ENCODE assay signal across 11 cellular contexts in the genomic region with DNA sequence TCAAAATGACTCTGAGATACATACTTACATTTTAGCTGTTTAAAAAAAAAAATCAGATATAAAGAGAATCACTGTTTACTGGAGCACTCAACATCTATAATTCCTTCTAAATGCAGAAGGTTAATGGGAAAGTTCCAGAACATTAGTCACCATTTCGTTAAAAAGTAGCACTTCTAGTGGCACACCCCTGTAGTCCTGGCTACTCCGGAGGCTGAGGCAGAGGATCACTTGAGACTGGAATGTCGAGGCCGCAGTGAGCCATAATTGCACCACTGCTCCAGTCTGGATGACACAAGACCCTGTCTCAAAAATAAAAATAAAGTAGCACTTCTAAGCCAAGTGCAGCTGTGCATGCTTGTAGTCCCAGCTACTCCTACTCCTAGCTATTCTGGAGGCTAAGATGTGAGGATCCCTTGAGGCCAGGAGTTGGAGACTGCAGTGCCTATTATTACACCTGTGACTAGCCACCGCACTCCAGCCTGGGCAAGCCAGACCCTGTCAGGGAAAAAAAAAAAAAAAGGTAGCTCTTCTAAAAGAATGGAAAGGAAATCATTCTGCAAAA. TPM values are rescaled to one million over a fixed set of nuclear protein-coding genes. Genes with fewer than 3 reads are reported as not detected.
DNase-seq lines count a peak whose midpoint lies in the region.
"Had no signal": no experiment of that assay in that cellular context is flagged by ENCODE, and none has a peak within 500 bp of the region (broad histone marks: within the 10 kb centered on the region; RNA-seq: fewer than 3 reads in every experiment).

No MANE protein-coding gene starts in this region.

- H2AFZ ChIP-seq in GM23248, result no peak overlapping the region

- H3K9me3 ChIP-seq in BLaER1, result no peaks in the 10 kb centered on the region
- no peaks in the 10 kb centered on the region for H3K9me3 ChIP-seq in GM23248 (ENCODE audit: low read depth)
- H3K9me3 ChIP-seq: vagina had no signal

- H2BK120ac ChIP-seq in mesendoderm (ENCODE audit: low read depth, low read length), result no peak overlapping the region

- in situ Hi-C loops in GM23248 (cut with MboI), result loop anchor here (25.0 kb wide), 1 partner anchor 1020 kb away; no protein-coding TSS in a partner anchor

- H3K9ac ChIP-seq in BLaER1 (no peak overlapping the region; the same call in 1 of the 2 replicates), GM23248 (no peak overlapping the region), mesendoderm (ENCODE audit: low read length) (peak overlapping the region; percentile 93)

- H3K4me1 ChIP-seq in BLaER1 (peaks cover 23% of the 10 kb centered on the region), GM23248 (ENCODE audit: insufficient read depth) (peaks cover 9% of the 10 kb centered on the region; the same call in 1 of the 2 replicates), mesendoderm (ENCODE audit: control insufficient read depth, low read depth, low read length) (peaks cover 2% of the 10 kb centered on the region)

- no peak overlapping the region for H4K8ac ChIP-seq in mesendoderm (ENCODE audit: low read depth, low read length)

- no peak overlapping the region for H3K23ac ChIP-seq in mesendoderm (ENCODE audit: low read length)

- H3K27ac ChIP-seq in BLaER1, result no peak overlapping the region
- no peak overlapping the region for H3K27ac ChIP-seq in GM23248
- no peak overlapping the region for H3K27ac ChIP-seq in mesendoderm (ENCODE audit: low read depth, low read length)

- no peak overlapping the region for H2AK5ac ChIP-seq in mesendoderm (ENCODE audit: low read length)

- H3K79me2 ChIP-seq in GM23248 (ENCODE audit: insufficient read depth), result no peaks in the 10 kb centered on the region
- H3K79me2 ChIP-seq in mesendoderm (ENCODE audit: control insufficient read depth, insufficient read depth, low read length), result peaks cover 6% of the 10 kb centered on the region

- H4K20me1 ChIP-seq in BLaER1, result no peaks in the 10 kb centered on the region
- no peaks in the 10 kb centered on the region for H4K20me1 ChIP-seq in GM23248 (ENCODE audit: insufficient read depth)

- no peaks in the 10 kb centered on the region for H3K9me2 ChIP-seq in GM23248 (ENCODE audit: insufficient read depth)

- peak overlapping the region; percentile 79 for H3K56ac ChIP-seq in mesendoderm (ENCODE audit: low read length)

- H3K4me3 ChIP-seq in BLaER1 (peak overlapping the region; percentile 92; the same call in 1 of the 2 replicates), GM23248 (no peak overlapping the region), mesendoderm (ENCODE audit: low read length) (no peak overlapping the region)

- H4K5ac ChIP-seq in mesendoderm (ENCODE audit: low read length), result no peak overlapping the region

- peak overlapping the region; percentile 88 for H3K4me3 Mint-ChIP-seq in activated naive CD8-positive, alpha-beta T cell treated with anti-CD3 and anti-CD28 coated beads for 36 hours

- peaks cover 10% of the 10 kb centered on the region for H3F3A ChIP-seq in GM23248 (ENCODE audit: insufficient read depth)

- DNase-seq in GM23248 (peak; percentile 65), mesendoderm (no peak), retina (no peak), NCI-H187 (lab: John Stamatoyannopoulos, UW) (no peak), AG20443 (ENCODE audit: low spot score) (no peak)
- no peak for DNase-seq in activated naive CD8-positive, alpha-beta T cell treated with anti-CD3 and anti-CD28 coated beads for 36 hours
- DNase-seq in stimulated activated CD4-positive, alpha-beta T cell treated with anti-CD3 and anti-CD28 coated beads, Interleukin-1b, Interleukin-23, amount 100 ng/mL, for 48 hours, result no peak
- DNase-seq: EL, NCI-H1105 had no signal

- no peak overlapping the region for H2BK5ac ChIP-seq in mesendoderm (ENCODE audit: low read length)

- no peak overlapping the region for H2BK15ac ChIP-seq in mesendoderm (replicated peaks; ENCODE audit: low read depth)

- 44 to 45% methylated on average over 5 of the region's 5 CpGs for WGBS in GM23248 (ENCODE audit: low coverage in 1 of 2, low lambda C conversion rate in 2 of 2, missing lambda C conversion rate in 2 of 2), 2 experiments
- no CpG with 5 or more reads among the region's 5 CpGs for WGBS in mesendoderm (ENCODE audit: extremely low coverage, insufficient coverage, low lambda C conversion rate)

- H3K36me3 ChIP-seq in BLaER1 (0 out of 2 replicates have a peak, but pooled peaks cover 4% of the 10 kb centered on the region), GM23248 (ENCODE audit: low read depth) (no peaks in the 10 kb centered on the region), mesendoderm (ENCODE audit: control insufficient read depth, insufficient read depth, low read length) (no peaks in the 10 kb centered on the region)
- H3K36me3 ChIP-seq: vagina had no signal

- H3K9me3 Mint-ChIP-seq in activated naive CD8-positive, alpha-beta T cell treated with anti-CD3 and anti-CD28 coated beads for 36 hours, result no peaks in the 10 kb centered on the region

- H3K27me3 ChIP-seq in BLaER1 (no peaks in the 10 kb centered on the region), GM23248 (replicated peaks; ENCODE audit: insufficient read depth) (no peaks in the 10 kb centered on the region), mesendoderm (ENCODE audit: insufficient read depth, low read length, poor library complexity) (no peaks in the 10 kb centered on the region)
- H3K27me3 ChIP-seq: vagina had no signal

- H3K4me2 ChIP-seq in BLaER1 (peak overlapping the region; percentile 68), GM23248 (ENCODE audit: unreplicated experiment) (no peak overlapping the region), mesendoderm (ENCODE audit: low read length) (peak overlapping the region; percentile 61)

- no peak overlapping the region for H3K27ac Mint-ChIP-seq in activated naive CD8-positive, alpha-beta T cell treated with anti-CD3 and anti-CD28 coated beads for 36 hours

- no peak overlapping the region for H3K18ac ChIP-seq in mesendoderm (ENCODE audit: low read length)

- no peak overlapping the region for H3K4ac ChIP-seq in mesendoderm (ENCODE audit: low read depth, low read length)

- peaks cover 27% of the 10 kb centered on the region for H3K4me1 Mint-ChIP-seq in activated naive CD8-positive, alpha-beta T cell treated with anti-CD3 and anti-CD28 coated beads for 36 hours

- H3K36me3 Mint-ChIP-seq in activated naive CD8-positive, alpha-beta T cell treated with anti-CD3 and anti-CD28 coated beads for 36 hours, result peaks cover 16% of the 10 kb centered on the region

- H3K79me1 ChIP-seq in mesendoderm (ENCODE audit: low read length), result peaks cover 4% of the 10 kb centered on the region

- no peaks in the 10 kb centered on the region for H3K27me3 Mint-ChIP-seq in activated naive CD8-positive, alpha-beta T cell treated with anti-CD3 and anti-CD28 coated beads for 36 hours

RNA-seq across cellular contexts. Expression of a gene that starts 2.2 kb away (rescaled TPM):
- 0.13 and 0.32 TPM in 2 replicates for total RNA-seq in GM23248 (2014; rRNA removed; shearing (Covaris generic))
- polyA plus RNA-seq in GM23248 (2016; fragmentation: Nextera tagmentation; extraction: Ambion mirVana), result 0.61 and 0.72 TPM in 2 replicates
- 1 to 10 TPM; 3.6 to 3.9 TPM for total RNA-seq in activated naive CD8-positive, alpha-beta T cell treated with anti-CD3 and anti-CD28 coated beads for 36 hours
- polyA plus RNA-seq in mesendoderm (2013, experiment 1 of 2), result 13.7 TPM
- 14.5 TPM for polyA plus RNA-seq in mesendoderm (2013, experiment 2 of 2)

RNA-seq across cellular contexts. Expression of a gene that starts 16.5 kb away (rescaled TPM):
- 29.2 and 38.4 TPM in 2 replicates for total RNA-seq in GM23248 (2014; rRNA removed; shearing (Covaris generic))
- polyA plus RNA-seq in GM23248 (2016; fragmentation: Nextera tagmentation; extraction: Ambion mirVana), result 14.6 and 17.0 TPM in 2 replicates
- 10 to 100 TPM; 53.9 to 58.6 TPM for total RNA-seq in activated naive CD8-positive, alpha-beta T cell treated with anti-CD3 and anti-CD28 coated beads for 36 hours
- 17.1 TPM for polyA plus RNA-seq in mesendoderm (2013, experiment 1 of 2)
- 16.9 TPM for polyA plus RNA-seq in mesendoderm (2013, experiment 2 of 2)
